1 cellular context compared by ENCODE assay signal in the genomic region with DNA sequence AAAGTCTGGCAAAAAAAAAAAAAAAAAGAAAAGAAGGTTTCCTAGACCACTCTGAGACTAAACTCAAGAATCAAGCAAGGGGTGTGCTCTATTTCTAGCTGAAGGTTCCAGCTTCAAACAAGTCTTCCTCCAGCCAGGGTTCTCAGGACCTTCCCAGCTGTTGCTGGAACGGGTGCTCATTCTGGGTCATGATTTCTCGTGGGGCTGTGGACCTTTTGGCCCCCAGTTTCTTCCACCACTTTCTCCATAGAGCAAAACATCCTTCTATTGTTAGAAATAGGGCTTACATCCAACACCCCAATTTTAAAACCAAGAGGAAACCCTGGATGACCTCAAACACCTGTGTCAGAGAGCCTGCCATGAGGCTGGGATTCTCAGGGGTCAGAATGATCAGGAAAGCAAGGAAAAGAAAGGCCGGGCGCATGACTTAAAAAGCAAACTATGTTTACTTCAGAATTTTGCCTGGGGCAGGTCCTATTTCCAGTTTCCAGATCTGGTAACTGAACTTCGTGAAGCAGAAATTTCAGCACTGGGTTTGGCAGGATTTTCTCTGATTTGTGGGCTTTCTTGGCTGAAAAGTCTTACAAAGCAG.
TF ChIP-seq lines count a peak whose summit lies in the region.

No MANE protein-coding gene starts in this region.

TF ChIP-seq in GM23338, 12 proteins besides CTCF, POLR2A, EP300 and RAD21 (continued from another document):
- TF ChIP-seq, protein P1, sequence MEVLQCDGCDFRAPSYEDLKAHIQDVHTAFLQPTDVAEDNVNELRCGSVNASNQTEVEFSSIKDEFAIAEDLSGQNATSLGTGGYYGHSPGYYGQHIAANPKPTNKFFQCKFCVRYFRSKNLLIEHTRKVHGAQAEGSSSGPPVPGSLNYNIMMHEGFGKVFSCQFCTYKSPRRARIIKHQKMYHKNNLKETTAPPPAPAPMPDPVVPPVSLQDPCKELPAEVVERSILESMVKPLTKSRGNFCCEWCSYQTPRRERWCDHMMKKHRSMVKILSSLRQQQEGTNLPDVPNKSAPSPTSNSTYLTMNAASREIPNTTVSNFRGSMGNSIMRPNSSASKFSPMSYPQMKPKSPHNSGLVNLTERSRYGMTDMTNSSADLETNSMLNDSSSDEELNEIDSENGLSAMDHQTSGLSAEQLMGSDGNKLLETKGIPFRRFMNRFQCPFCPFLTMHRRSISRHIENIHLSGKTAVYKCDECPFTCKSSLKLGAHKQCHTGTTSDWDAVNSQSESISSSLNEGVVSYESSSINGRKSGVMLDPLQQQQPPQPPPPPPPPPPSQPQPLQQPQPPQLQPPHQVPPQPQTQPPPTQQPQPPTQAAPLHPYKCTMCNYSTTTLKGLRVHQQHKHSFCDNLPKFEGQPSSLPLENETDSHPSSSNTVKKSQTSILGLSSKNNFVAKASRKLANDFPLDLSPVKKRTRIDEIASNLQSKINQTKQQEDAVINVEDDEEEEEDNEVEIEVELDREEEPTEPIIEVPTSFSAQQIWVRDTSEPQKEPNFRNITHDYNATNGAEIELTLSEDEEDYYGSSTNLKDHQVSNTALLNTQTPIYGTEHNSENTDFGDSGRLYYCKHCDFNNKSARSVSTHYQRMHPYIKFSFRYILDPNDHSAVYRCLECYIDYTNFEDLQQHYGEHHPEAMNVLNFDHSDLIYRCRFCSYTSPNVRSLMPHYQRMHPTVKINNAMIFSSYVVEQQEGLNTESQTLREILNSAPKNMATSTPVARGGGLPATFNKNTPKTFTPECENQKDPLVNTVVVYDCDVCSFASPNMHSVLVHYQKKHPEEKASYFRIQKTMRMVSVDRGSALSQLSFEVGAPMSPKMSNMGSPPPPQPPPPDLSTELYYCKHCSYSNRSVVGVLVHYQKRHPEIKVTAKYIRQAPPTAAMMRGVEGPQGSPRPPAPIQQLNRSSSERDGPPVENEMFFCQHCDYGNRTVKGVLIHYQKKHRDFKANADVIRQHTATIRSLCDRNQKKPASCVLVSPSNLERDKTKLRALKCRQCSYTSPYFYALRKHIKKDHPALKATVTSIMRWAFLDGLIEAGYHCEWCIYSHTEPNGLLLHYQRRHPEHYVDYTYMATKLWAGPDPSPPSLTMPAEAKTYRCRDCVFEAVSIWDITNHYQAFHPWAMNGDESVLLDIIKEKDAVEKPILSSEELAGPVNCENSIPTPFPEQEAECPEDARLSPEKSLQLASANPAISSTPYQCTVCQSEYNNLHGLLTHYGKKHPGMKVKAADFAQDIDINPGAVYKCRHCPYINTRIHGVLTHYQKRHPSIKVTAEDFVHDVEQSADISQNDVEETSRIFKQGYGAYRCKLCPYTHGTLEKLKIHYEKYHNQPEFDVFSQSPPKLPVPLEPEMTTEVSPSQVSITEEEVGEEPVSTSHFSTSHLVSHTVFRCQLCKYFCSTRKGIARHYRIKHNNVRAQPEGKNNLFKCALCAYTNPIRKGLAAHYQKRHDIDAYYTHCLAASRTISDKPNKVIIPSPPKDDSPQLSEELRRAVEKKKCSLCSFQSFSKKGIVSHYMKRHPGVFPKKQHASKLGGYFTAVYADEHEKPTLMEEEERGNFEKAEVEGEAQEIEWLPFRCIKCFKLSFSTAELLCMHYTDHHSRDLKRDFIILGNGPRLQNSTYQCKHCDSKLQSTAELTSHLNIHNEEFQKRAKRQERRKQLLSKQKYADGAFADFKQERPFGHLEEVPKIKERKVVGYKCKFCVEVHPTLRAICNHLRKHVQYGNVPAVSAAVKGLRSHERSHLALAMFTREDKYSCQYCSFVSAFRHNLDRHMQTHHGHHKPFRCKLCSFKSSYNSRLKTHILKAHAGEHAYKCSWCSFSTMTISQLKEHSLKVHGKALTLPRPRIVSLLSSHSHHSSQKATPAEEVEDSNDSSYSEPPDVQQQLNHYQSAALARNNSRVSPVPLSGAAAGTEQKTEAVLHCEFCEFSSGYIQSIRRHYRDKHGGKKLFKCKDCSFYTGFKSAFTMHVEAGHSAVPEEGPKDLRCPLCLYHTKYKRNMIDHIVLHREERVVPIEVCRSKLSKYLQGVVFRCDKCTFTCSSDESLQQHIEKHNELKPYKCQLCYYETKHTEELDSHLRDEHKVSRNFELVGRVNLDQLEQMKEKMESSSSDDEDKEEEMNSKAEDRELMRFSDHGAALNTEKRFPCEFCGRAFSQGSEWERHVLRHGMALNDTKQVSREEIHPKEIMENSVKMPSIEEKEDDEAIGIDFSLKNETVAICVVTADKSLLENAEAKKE (CRISPR knock-in tag; IDR thresholded peaks at IDR 0.05) = no peak
- no peak for TF ChIP-seq ZNF331 (CRISPR knock-in tag; IDR thresholded peaks at IDR 0.05; ENCODE audit: low read depth)
